In the genomic region with DNA sequence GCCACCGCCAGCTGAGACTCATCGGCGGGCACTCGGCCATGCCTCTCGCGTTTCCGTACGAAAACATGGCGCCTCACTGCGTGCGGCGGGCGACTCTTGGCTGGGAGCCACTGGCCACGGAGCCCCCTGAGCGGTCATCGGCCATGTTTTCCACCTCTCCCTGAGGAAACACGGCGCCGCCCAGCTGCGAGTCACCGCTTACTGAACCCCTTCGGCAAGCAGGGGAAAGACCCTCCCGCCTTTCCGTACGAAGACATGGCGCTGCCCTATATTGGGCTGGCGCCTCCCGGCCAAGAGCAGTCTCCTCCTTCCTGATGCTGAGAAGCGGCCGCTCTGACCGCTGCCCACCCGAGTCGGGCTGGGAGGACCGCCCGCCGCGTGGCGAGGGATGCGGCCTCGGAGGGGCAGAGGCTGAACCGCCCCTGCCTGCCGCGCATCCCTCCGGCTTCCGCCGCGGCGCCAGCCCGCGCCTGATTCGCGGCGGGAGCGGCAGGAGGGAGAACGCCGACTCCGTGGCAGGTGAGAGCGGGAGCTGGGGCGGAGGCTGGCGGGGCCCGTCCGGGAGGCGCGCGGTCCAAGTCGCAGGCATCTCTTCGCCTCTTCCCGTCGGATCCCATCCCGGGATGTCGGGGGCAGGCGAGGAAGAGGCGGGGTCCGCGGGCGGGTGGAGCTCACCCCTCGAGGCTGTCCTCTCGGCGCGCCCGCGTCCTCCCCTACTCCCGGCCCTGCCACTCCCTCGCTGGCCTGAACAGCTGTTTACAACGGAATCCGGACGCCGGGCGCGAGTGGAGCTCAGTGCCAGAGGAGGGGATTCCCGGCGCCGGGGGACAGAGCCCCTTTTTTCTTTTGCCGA, we compare ENCODE assay signal across 8 cellular contexts. TPM values are rescaled to one million over a fixed set of nuclear protein-coding genes. Genes with fewer than 3 reads are reported as not detected.
DNase-seq lines count a peak whose midpoint lies in the region; TF ChIP-seq lines count a peak whose summit lies in the region.

A gene with protein sequence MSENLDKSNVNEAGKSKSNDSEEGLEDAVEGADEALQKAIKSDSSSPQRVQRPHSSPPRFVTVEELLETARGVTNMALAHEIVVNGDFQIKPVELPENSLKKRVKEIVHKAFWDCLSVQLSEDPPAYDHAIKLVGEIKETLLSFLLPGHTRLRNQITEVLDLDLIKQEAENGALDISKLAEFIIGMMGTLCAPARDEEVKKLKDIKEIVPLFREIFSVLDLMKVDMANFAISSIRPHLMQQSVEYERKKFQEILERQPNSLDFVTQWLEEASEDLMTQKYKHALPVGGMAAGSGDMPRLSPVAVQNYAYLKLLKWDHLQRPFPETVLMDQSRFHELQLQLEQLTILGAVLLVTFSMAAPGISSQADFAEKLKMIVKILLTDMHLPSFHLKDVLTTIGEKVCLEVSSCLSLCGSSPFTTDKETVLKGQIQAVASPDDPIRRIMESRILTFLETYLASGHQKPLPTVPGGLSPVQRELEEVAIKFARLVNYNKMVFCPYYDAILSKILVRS (plus strand): TSS at position 299 of the 853 bp plus-strand sequence. CDS start 4,202 bp downstream, outside the sequence.

- H3K9ac ChIP-seq in mesendoderm (ENCODE audit: low read length), result peak within 1 kb of the TSS; percentile 86

- peak within 1 kb of the TSS; percentile 90 for H3K4me3 ChIP-seq in mesendoderm (ENCODE audit: low read length)

- H3K79me1 ChIP-seq in mesendoderm (ENCODE audit: low read length), result no peaks in the 10 kb centered on the region

- WGBS in mesendoderm (ENCODE audit: extremely low coverage, insufficient coverage, low lambda C conversion rate), result no CpG with 5 or more reads among the region's 94 CpGs

- DNase-seq in COR-L47 (lab: John Stamatoyannopoulos, UW) (peak; percentile 93), GM20000 (ENCODE audit: low spot score) (peak; percentile 90), HS-27A (ENCODE audit: low read depth) (peak; percentile 93), NOMO-1 treated with DMSO at 0.1 percent for 48 hours (lab: John Stamatoyannopoulos, UW; ENCODE audit: unreplicated experiment) (peak; percentile 74), mesendoderm (peak; percentile 96)
- DNase-seq in activated CD8-positive, alpha-beta memory T cell treated with anti-CD3 and anti-CD28 coated beads for 48 hours (ENCODE audit: low read depth in 2 of 3, low spot score in 2 of 3), result peak; percentile 47 to 69 (median 65)
- DNase-seq in stimulated activated CD8-positive, alpha-beta memory T cell treated with anti-CD3 and anti-CD28 coated beads, Interleukin-15, amount 100 ng/mL, for 24 hours (ENCODE audit: low read depth), result peak; percentile 56

- H3K18ac ChIP-seq in mesendoderm (ENCODE audit: low read length), result peak within 1 kb of the TSS; percentile 63

- H3K4ac ChIP-seq in mesendoderm (ENCODE audit: low read depth, low read length), result peak within 1 kb of the TSS; percentile 28

- H3K4me1 ChIP-seq in mesendoderm (ENCODE audit: control insufficient read depth, low read depth, low read length), result no peaks in the 10 kb centered on the region

- peaks cover 2% of the 10 kb centered on the region for H3K36me3 ChIP-seq in mesendoderm (ENCODE audit: control insufficient read depth, insufficient read depth, low read length)

- H3K79me2 ChIP-seq in mesendoderm (ENCODE audit: control insufficient read depth, insufficient read depth, low read length), result no peaks in the 10 kb centered on the region

- in situ Hi-C loops in endometrial microvascular endothelial cells (cut with HindIII; ENCODE audit: inconsistent ontology term, low pct_unique_long_range_greater_than_20kb, low sequenced_read_pairs), result no loop called here

- no peaks in the 10 kb centered on the region for H3K27me3 ChIP-seq in mesendoderm (ENCODE audit: insufficient read depth, low read length, poor library complexity)

- no peak within 1 kb of the TSS for H2BK15ac ChIP-seq in mesendoderm (replicated peaks; ENCODE audit: low read depth)

- peak within 1 kb of the TSS; percentile 56 for H2BK120ac ChIP-seq in mesendoderm (ENCODE audit: low read depth, low read length)

- peak within 1 kb of the TSS; percentile 87 for H3K27ac ChIP-seq in mesendoderm (ENCODE audit: low read depth, low read length)

- H2BK5ac ChIP-seq in mesendoderm (ENCODE audit: low read length), result peak within 1 kb of the TSS; percentile 93

- no peak for TF ChIP-seq CTCF in GM20000 (IDR thresholded peaks at IDR 0.05; ENCODE audit: extremely low read depth, missing control alignments)

- H4K8ac ChIP-seq in mesendoderm (ENCODE audit: low read depth, low read length), result peak within 1 kb of the TSS; percentile 93

- H3K23ac ChIP-seq in mesendoderm (ENCODE audit: low read length), result peak within 1 kb of the TSS; percentile 94

- peak within 1 kb of the TSS; percentile 59 for H2AK5ac ChIP-seq in mesendoderm (ENCODE audit: low read length)

- peak within 1 kb of the TSS; percentile 96 for H3K56ac ChIP-seq in mesendoderm (ENCODE audit: low read length)

- H3K4me2 ChIP-seq in mesendoderm (ENCODE audit: low read length), result peak within 1 kb of the TSS; percentile 92

- no peak within 1 kb of the TSS for H4K5ac ChIP-seq in mesendoderm (ENCODE audit: low read length)

RNA-seq across cellular contexts. Expression of the gene that starts here (rescaled TPM):
- 24.0 TPM for total RNA-seq in endometrial microvascular endothelial cells (ENCODE audit: inconsistent ontology term)
- 7.3 TPM for polyA plus RNA-seq in mesendoderm (2013, experiment 1 of 2)
- 7.6 TPM for polyA plus RNA-seq in mesendoderm (2013, experiment 2 of 2)

Comparison
In these comparisons a context has a peak if more than half of its experiments do, and no peak if none do; other contexts are left out.
1. Peak in every context shown above with its lines: DNase-seq, H3K4me3 ChIP-seq and H3K27ac ChIP-seq.